ENCODE assay signal across 13 cellular contexts in the genomic region with DNA sequence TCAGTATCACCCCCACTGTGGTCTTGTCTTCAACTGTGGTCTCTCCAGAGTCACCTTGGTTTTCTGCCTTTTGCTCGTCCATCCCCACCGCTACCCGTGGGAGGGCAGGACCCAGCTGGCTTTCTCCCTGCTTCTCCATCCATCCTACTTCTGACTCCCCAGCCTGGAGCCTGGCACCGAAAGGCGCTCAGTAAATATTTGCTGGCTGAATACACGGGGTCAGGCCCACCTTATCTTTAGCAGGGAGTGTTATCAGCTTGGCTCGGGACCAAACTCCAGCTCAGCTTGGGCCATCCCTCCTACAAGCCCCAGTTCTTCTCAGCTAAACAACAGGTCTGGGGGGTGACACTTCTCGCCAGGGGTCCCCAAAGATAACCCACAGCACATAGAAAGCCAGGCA.
DNase-seq lines count a peak whose midpoint lies in the region; ATAC-seq, FAIRE-seq and TF ChIP-seq lines count a peak whose summit lies in the region.
"Had no signal": no experiment of that assay in that cellular context is flagged by ENCODE, and none has a peak within 500 bp of the region (broad histone marks: within the 10 kb centered on the region; RNA-seq: fewer than 3 reads in every experiment).

No MANE protein-coding gene starts in this region.

- intact Hi-C loops in activated CD8-positive, alpha-beta T cell treated with anti-CD3 and anti-CD28 coated beads for 36 hours (cut with micrococcal nuclease): no loop called here
- intact Hi-C loops in endothelial cell of umbilical vein (cut with micrococcal nuclease): no loop called here
- intact Hi-C loops in pancreas (cut with DNase I): no loop called here

- dilution Hi-C loops in endothelial cell of umbilical vein (cut with MboI; ENCODE audit: extremely low pct_ligation_motif_present, low sequenced_read_pairs): no loop called here

- no peaks in the 10 kb centered on the region for H4K20me1 ChIP-seq in endothelial cell of umbilical vein (replicated peaks; ENCODE audit: control insufficient read depth, extremely low read depth, insufficient read depth, low read length)

- no peak for ATAC-seq in activated CD8-positive, alpha-beta T cell treated with anti-CD3 and anti-CD28 coated beads, Interleukin-2, amount 10 ng/mL, durations not matched to agents 7 days and 5 days
- no peak for ATAC-seq in activated CD8-positive, alpha-beta T cell treated with anti-CD3 and anti-CD28 coated beads for 36 hours
- peak; percentile 90 to 94 (median 92) for ATAC-seq in pancreas
- no peak for ATAC-seq in GM18520 (IDR thresholded peaks at IDR 0.05; ENCODE audit: unreplicated experiment)
- no peak for ATAC-seq in HG03378 (IDR thresholded peaks at IDR 0.05; ENCODE audit: unreplicated experiment)
- ATAC-seq: psoas muscle had no signal

- H3K4me1 Mint-ChIP-seq in activated CD8-positive, alpha-beta T cell treated with anti-CD3 and anti-CD28 coated beads, Interleukin-2, amount 10 ng/mL, durations not matched to agents 7 days and 5 days (ENCODE audit: low read depth): peaks cover 85% of the 10 kb centered on the region
- H3K4me1 Mint-ChIP-seq in activated CD8-positive, alpha-beta T cell treated with anti-CD3 and anti-CD28 coated beads for 36 hours (ENCODE audit: low read depth): peaks cover 41% of the 10 kb centered on the region

- no peak for DNase-seq in activated CD8-positive, alpha-beta T cell treated with anti-CD3 and anti-CD28 coated beads, Interleukin-2, amount 10 ng/mL, durations not matched to agents 7 days and 5 days
- no peak for DNase-seq in activated CD8-positive, alpha-beta T cell treated with anti-CD3 and anti-CD28 coated beads for 36 hours
- peak; percentile 35 for DNase-seq in NCI-H146 treated with DMSO at 0.1 percent for 48 hours (lab: John Stamatoyannopoulos, UW; ENCODE audit: unreplicated experiment)
- DNase-seq in endothelial cell of umbilical vein (ENCODE audit: low read depth, low spot score): peak; percentile 40
- DNase-seq in pancreas: peak; percentile 77 to 90 (median 83)
- DNase-seq in AML-193 (lab: John Stamatoyannopoulos, UW): no peak
- DNase-seq: activated effector memory CD4-positive, alpha-beta T cell treated with Interleukin-2 at 50 U/mL for 16 hours; NCI-H2081; psoas muscle had no signal

- H3K27me3 ChIP-seq in endothelial cell of umbilical vein (ENCODE audit: control insufficient read depth in 2 of 2, insufficient read depth in 2 of 2, low read length in 2 of 2) (no peaks in the 10 kb centered on the region), pancreas (no peaks in the 10 kb centered on the region)

- FAIRE-seq in endothelial cell of umbilical vein (lab: Jason Lieb, UNC) (peak; percentile 56), pancreas (lab: Jason Lieb, UNC) (no peak)
- FAIRE-seq: frontal cortex, RCC 7860 had no signal

- H3K79me2 ChIP-seq in endothelial cell of umbilical vein (ENCODE audit: control insufficient read depth, insufficient read depth, low read length): no peaks in the 10 kb centered on the region

- H2AFZ ChIP-seq in endothelial cell of umbilical vein (ENCODE audit: low read depth, low read length): peak overlapping the region; percentile 21

- no TSS peak for BruUV-seq in endothelial cell of umbilical vein (replicated peaks; lab: Mats Ljungman, UMichigan)

- H3K9me1 ChIP-seq in endothelial cell of umbilical vein (replicated peaks; ENCODE audit: control insufficient read depth, extremely low read depth, insufficient read depth, low read length): no peaks in the 10 kb centered on the region

- H3K27ac Mint-ChIP-seq in activated CD8-positive, alpha-beta T cell treated with anti-CD3 and anti-CD28 coated beads, Interleukin-2, amount 10 ng/mL, durations not matched to agents 7 days and 5 days: peak overlapping the region; percentile 87
- no peak overlapping the region for H3K27ac Mint-ChIP-seq in activated CD8-positive, alpha-beta T cell treated with anti-CD3 and anti-CD28 coated beads for 36 hours

- CTCF ChIA-PET in activated CD8-positive, alpha-beta T cell treated with anti-CD3 and anti-CD28 coated beads, Interleukin-2, amount 10 ng/mL, durations not matched to agents 7 days and 5 days (lab: Charles Lee): interaction anchor here (0.6 to 2.8 kb wide), 3 partner anchors 19 to 120 kb away, joined by 3 to 12 read pairs (median 3); no protein-coding TSS in a partner anchor
- CTCF ChIA-PET in activated CD8-positive, alpha-beta T cell treated with anti-CD3 and anti-CD28 coated beads for 36 hours (lab: Charles Lee): interaction anchor here (1.0 to 3.0 kb wide), 4 partner anchors 15 to 124 kb away, joined by 3 to 9 read pairs (median 3); no protein-coding TSS in a partner anchor
- CTCF ChIA-PET in endothelial cell of umbilical vein (lab: Charles Lee): interaction anchor here (0.7 to 1.3 kb wide), 3 partner anchors 12 to 114 kb away, joined by 3 to 4 read pairs (median 3); no protein-coding TSS in a partner anchor

- 9 to 11% methylated on average over 8 of the region's 8 CpGs for WGBS in pancreas, 2 donors

- H3K36me3 ChIP-seq in endothelial cell of umbilical vein (ENCODE audit: control insufficient read depth in 2 of 2, extremely low read depth in 1 of 2, insufficient read depth in 2 of 2, low read length in 2 of 2) (no peaks in the 10 kb centered on the region), pancreas (no peaks in the 10 kb centered on the region)

- peaks cover 5% of the 10 kb centered on the region for H3K36me3 Mint-ChIP-seq in activated CD8-positive, alpha-beta T cell treated with anti-CD3 and anti-CD28 coated beads, Interleukin-2, amount 10 ng/mL, durations not matched to agents 7 days and 5 days (ENCODE audit: low read depth)
- no peaks in the 10 kb centered on the region for H3K36me3 Mint-ChIP-seq in activated CD8-positive, alpha-beta T cell treated with anti-CD3 and anti-CD28 coated beads for 36 hours (ENCODE audit: low read depth)

- peak overlapping the region; percentile 63 for H3K4me3 Mint-ChIP-seq in activated CD8-positive, alpha-beta T cell treated with anti-CD3 and anti-CD28 coated beads, Interleukin-2, amount 10 ng/mL, durations not matched to agents 7 days and 5 days
- no peak overlapping the region for H3K4me3 Mint-ChIP-seq in activated CD8-positive, alpha-beta T cell treated with anti-CD3 and anti-CD28 coated beads for 36 hours

- H3K9me3 ChIP-seq in endothelial cell of umbilical vein (replicated peaks; ENCODE audit: control insufficient read depth, insufficient read depth, low read length): no peaks in the 10 kb centered on the region
- no peaks in the 10 kb centered on the region for H3K9me3 ChIP-seq in pancreas
- H3K9me3 ChIP-seq: psoas muscle had no signal

- peaks cover 21% of the 10 kb centered on the region for H3K4me1 ChIP-seq in endothelial cell of umbilical vein (ENCODE audit: control insufficient read depth, extremely low read depth, insufficient read depth, low read length)
- H3K4me1 ChIP-seq in pancreas: peaks cover 4 to 28% (median 15%) of the 10 kb centered on the region in 3 donors
- H3K4me1 ChIP-seq: psoas muscle had no signal

- no peak for TF ChIP-seq CTCF in activated CD8-positive, alpha-beta T cell treated with anti-CD3 and anti-CD28 coated beads for 36 hours (IDR thresholded peaks at IDR 0.05)
- TF ChIP-seq CTCF in endothelial cell of umbilical vein (IDR thresholded peaks at IDR 0.05; ENCODE audit: extremely low read depth in 1 of 2, insufficient read depth in 1 of 2, low read depth in 1 of 2, low read length in 2 of 2) (no peak), pancreas (IDR thresholded peaks at IDR 0.05) (no peak)

- no peak for TF ChIP-seq POLR2A in endothelial cell of umbilical vein (IDR thresholded peaks at IDR 0.05; ENCODE audit: low read depth, low read length)

- no peak overlapping the region for H3K4me3 ChIP-seq in endothelial cell of umbilical vein (replicated peaks in 1 of 3; ENCODE audit: insufficient read depth in 1 of 3, low read depth in 1 of 3, low read length in 3 of 3)
- no peak overlapping the region for H3K4me3 ChIP-seq in pancreas
- H3K4me3 ChIP-seq: psoas muscle had no signal

- H3K27ac ChIP-seq in endothelial cell of umbilical vein (ENCODE audit: insufficient read depth, low read depth, low read length) (no peak overlapping the region), pancreas (peak overlapping the region in 2 of 4 donors; percentile 36 to 55)
- H3K27ac ChIP-seq: psoas muscle had no signal

- H3K4me2 ChIP-seq in endothelial cell of umbilical vein (ENCODE audit: insufficient read depth, low read length): no peak overlapping the region

- H3K9ac ChIP-seq in endothelial cell of umbilical vein (replicated peaks; ENCODE audit: extremely low read depth, insufficient read depth, low read length): no peak overlapping the region

- POLR2A ChIA-PET in activated CD8-positive, alpha-beta T cell treated with anti-CD3 and anti-CD28 coated beads, Interleukin-2, amount 10 ng/mL, durations not matched to agents 7 days and 5 days (lab: Charles Lee): interaction anchor here (1.0 to 1.5 kb wide), 2 partner anchors 62 to 63 kb away, joined by 3 to 5 read pairs; partner anchors contain the start of gene KLF2
- POLR2A ChIA-PET in activated CD8-positive, alpha-beta T cell treated with anti-CD3 and anti-CD28 coated beads for 36 hours (lab: Charles Lee): interaction anchor here (1.4 to 1.7 kb wide), 2 partner anchors 21 to 76 kb away, joined by 3 to 4 read pairs; no protein-coding TSS in a partner anchor
- POLR2A ChIA-PET in endothelial cell of umbilical vein (lab: Charles Lee): interaction anchor here (0.7 kb wide), 1 partner anchor 62 kb away, joined by 3 read pairs; no protein-coding TSS in a partner anchor

- H3K27me3 Mint-ChIP-seq in activated CD8-positive, alpha-beta T cell treated with anti-CD3 and anti-CD28 coated beads, Interleukin-2, amount 10 ng/mL, durations not matched to agents 7 days and 5 days (ENCODE audit: low read depth): peaks cover 24% of the 10 kb centered on the region
- peaks cover 16% of the 10 kb centered on the region for H3K27me3 Mint-ChIP-seq in activated CD8-positive, alpha-beta T cell treated with anti-CD3 and anti-CD28 coated beads for 36 hours

- H3K9me3 Mint-ChIP-seq in activated CD8-positive, alpha-beta T cell treated with anti-CD3 and anti-CD28 coated beads, Interleukin-2, amount 10 ng/mL, durations not matched to agents 7 days and 5 days (ENCODE audit: insufficient read depth): no peaks in the 10 kb centered on the region
- H3K9me3 Mint-ChIP-seq in activated CD8-positive, alpha-beta T cell treated with anti-CD3 and anti-CD28 coated beads for 36 hours: peaks cover 3% of the 10 kb centered on the region

TF ChIP-seq in endothelial cell of umbilical vein, 7 proteins besides CTCF, POLR2A, EP300 and RAD21:
- TF ChIP-seq EZH2 (IDR thresholded peaks at IDR 0.05; ENCODE audit: borderline replicate concordance, low read depth, low read length, severe bottlenecking): no peak
- TF ChIP-seq GATA2 (IDR thresholded peaks at IDR 0.05; ENCODE audit: insufficient read depth, insufficient read length, low read depth, low read length): peak; percentile 67
- TF ChIP-seq JUN (IDR thresholded peaks at IDR 0.05; ENCODE audit: borderline replicate concordance, insufficient read depth, insufficient read length, low read depth): no peak

Comparison
In these comparisons a context has a peak if more than half of its experiments do, and no peak if none do; other contexts are left out.
1. ATAC-seq: peak in pancreas (4 of 4); none in activated CD8-positive, alpha-beta T cell treated with anti-CD3 and anti-CD28 coated beads, Interleukin-2, amount 10 ng/mL, durations not matched to agents 7 days and 5 days (single experiment), activated CD8-positive, alpha-beta T cell treated with anti-CD3 and anti-CD28 coated beads for 36 hours (single experiment), GM18520 (single experiment) and HG03378 (single experiment).
2. DNase-seq: peak in NCI-H146 treated with DMSO at 0.1 percent for 48 hours (single experiment), endothelial cell of umbilical vein (single experiment) and pancreas (6 of 6); none in activated CD8-positive, alpha-beta T cell treated with anti-CD3 and anti-CD28 coated beads, Interleukin-2, amount 10 ng/mL, durations not matched to agents 7 days and 5 days (single experiment), activated CD8-positive, alpha-beta T cell treated with anti-CD3 and anti-CD28 coated beads for 36 hours (single experiment) and AML-193 (0 of 2).